22 cellular contexts compared by ENCODE assay signal in the genomic region with DNA sequence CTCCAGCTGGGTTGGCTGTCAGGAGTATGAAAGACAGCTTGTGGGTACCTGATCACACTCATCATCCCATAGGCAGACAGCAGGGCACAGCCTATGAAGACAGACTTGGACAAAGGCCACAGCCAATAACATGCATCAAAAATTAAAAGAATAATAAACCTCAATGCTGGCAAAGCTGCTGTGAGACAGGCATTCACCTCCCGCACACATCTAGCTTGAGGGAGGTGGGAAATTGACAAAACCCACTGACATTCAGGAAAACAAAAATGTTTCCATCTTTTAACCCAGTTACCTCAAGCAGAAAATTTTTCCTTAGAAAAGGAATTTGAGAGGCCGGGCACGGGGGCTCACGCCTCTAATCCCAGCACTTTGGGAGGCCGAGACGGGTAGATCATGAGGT. TPM values are rescaled to one million over a fixed set of nuclear protein-coding genes. Genes with fewer than 3 reads are reported as not detected.
DNase-seq lines count a peak whose midpoint lies in the region; ATAC-seq, FAIRE-seq and TF ChIP-seq lines count a peak whose summit lies in the region.
"Had no signal": no experiment of that assay in that cellular context is flagged by ENCODE, and none has a peak within 500 bp of the region (broad histone marks: within the 10 kb centered on the region; RNA-seq: fewer than 3 reads in every experiment).

No MANE protein-coding gene starts in this region.

- H3K4ac ChIP-seq in H1 (replicated peaks; ENCODE audit: insufficient read length, low read depth, low read length), result peak overlapping the region; percentile 53

- CTCF ChIA-PET in SK-N-SH (lab: Yijun Ruan, JAX), result interaction anchor here (3.3 kb wide), 1 partner anchor 65 kb away, joined by 17 read pairs; a partner anchor contains a TSS
- CTCF ChIA-PET in H1 (lab: Charles Lee; ENCODE audit: partially characterized antibody), result interaction anchor here (0.9 to 1.9 kb wide), 4 partner anchors 10 to 76 kb away, joined by 3 to 7 read pairs (median 5); no protein-coding TSS in a partner anchor

- H3K4me2 ChIP-seq in SK-N-SH (no peak overlapping the region), H1 (ENCODE audit: insufficient read depth in 1 of 2, low read depth in 2 of 2, low read length in 2 of 2) (no peak overlapping the region)
- H3K4me2 ChIP-seq: A549 had no signal

- no peak overlapping the region for H4K91ac ChIP-seq in H1 (replicated peaks; ENCODE audit: insufficient read length, low read length)

- H2AK5ac ChIP-seq in H1 (ENCODE audit: low read depth, low read length), result no peak overlapping the region

- peak overlapping the region; percentile 22 for H2BK120ac ChIP-seq in H1 (replicated peaks; ENCODE audit: low read depth, low read length)

- H2AFZ ChIP-seq in SK-N-SH (ENCODE audit: low read depth) (no peak overlapping the region), H1 (ENCODE audit: low read length) (no peak overlapping the region)
- H2AFZ ChIP-seq: GM23248 had no signal

- H3K9ac ChIP-seq in SK-N-SH (no peak overlapping the region), H1 (replicated peaks in 1 of 4; ENCODE audit: extremely low read depth in 1 of 4, low read depth in 3 of 4, low read length in 3 of 4) (no peak overlapping the region)
- H3K9ac ChIP-seq: GM23248 had no signal

- H2BK15ac ChIP-seq in H1 (ENCODE audit: low read length), result no peak overlapping the region

- no peaks in the 10 kb centered on the region for H3K79me1 ChIP-seq in H1 (ENCODE audit: low read depth, low read length)

- H3K36me3 ChIP-seq in SK-N-SH (replicated peaks in 1 of 2; ENCODE audit: control insufficient read depth in 1 of 2, insufficient read depth in 2 of 2, low read length in 1 of 2) (no peaks in the 10 kb centered on the region), H1 (ENCODE audit: control insufficient read depth in 2 of 4, insufficient read depth in 4 of 4, low read length in 3 of 4) (no peaks in the 10 kb centered on the region)

- H3K27ac ChIP-seq in SK-N-SH (ENCODE audit: low read depth in 2 of 2, low read length in 1 of 2) (no peak overlapping the region), H1 (ENCODE audit: low read depth, low read length) (no peak overlapping the region)
- H3K27ac ChIP-seq: A549, GM23248 had no signal

- no peaks in the 10 kb centered on the region for H3K9me3 ChIP-seq in SK-N-SH
- no peaks in the 10 kb centered on the region for H3K9me3 ChIP-seq in H1 (ENCODE audit: insufficient read depth in 2 of 2, low read depth in 1 of 2, low read length in 1 of 2)
- H3K9me3 ChIP-seq: A549 had no signal

- H3K9me3 Mint-ChIP-seq in stimulated activated effector memory CD8-positive, alpha-beta T cell treated with anti-CD3 and anti-CD28 coated beads, Interleukin-12 subunit alpha, Interleukin-12 subunit beta, amount 100 ng/mL, for 72 hours, result no peaks in the 10 kb centered on the region
- H3K9me3 Mint-ChIP-seq in effector memory CD8-positive, alpha-beta T cell, result no peaks in the 10 kb centered on the region
- H3K9me3 Mint-ChIP-seq: CD4-positive, alpha-beta memory T cell; H9 had no signal

- TF ChIP-seq CTCF in SK-N-SH (IDR thresholded peaks at IDR 0.05) (no peak), H1 (IDR thresholded peaks at IDR 0.05; ENCODE audit: control extremely low read depth in 1 of 3, insufficient read depth in 1 of 3, low read depth in 1 of 3, low read length in 3 of 3) (no peak)

- no peak for DNase-seq in SK-N-SH
- DNase-seq in NCI-H2171 treated with DMSO at 0.1 percent for 48 hours (lab: John Stamatoyannopoulos, UW), result peak; percentile 79
- no peak for DNase-seq in H1 (ENCODE audit: low read depth in 1 of 2, low spot score in 2 of 2)
- DNase-seq in stimulated activated effector memory CD8-positive, alpha-beta T cell treated with anti-CD3 and anti-CD28 coated beads, Interleukin-12 subunit alpha, Interleukin-12 subunit beta, amount 100 ng/mL, for 72 hours (ENCODE audit: low spot score in 2 of 2), result no peak
- no peak for DNase-seq in effector memory CD8-positive, alpha-beta T cell
- DNase-seq in AG08396 (ENCODE audit: low spot score), result no peak
- DNase-seq: 8988T; ACHN; C1 segment of cervical spinal cord; Calu3; CD4-positive, alpha-beta memory T cell; COR-L47; DMS79; EL; GDM1; GM23248; H9 had no signal

- no peak overlapping the region for H3K14ac ChIP-seq in H1 (ENCODE audit: insufficient read length)

- TF ChIP-seq POLR2A in H1 (IDR thresholded peaks at IDR 0.05; ENCODE audit: control extremely low read depth in 1 of 2, low read depth in 2 of 2, low read length in 2 of 2), result no peak

- TF ChIP-seq EP300 in SK-N-SH (IDR thresholded peaks at IDR 0.05; ENCODE audit: borderline replicate concordance in 1 of 2, low read depth in 1 of 2, low read length in 1 of 2) (no peak), H1 (IDR thresholded peaks at IDR 0.05; ENCODE audit: borderline replicate concordance in 1 of 2, low read depth in 2 of 2, low read length in 2 of 2) (no peak)

- H4K5ac ChIP-seq in H1 (ENCODE audit: insufficient read length, low read depth, low read length), result no peak overlapping the region

- H3K9me2 ChIP-seq in SK-N-SH, result no peaks in the 10 kb centered on the region

- no peak for TF ChIP-seq RAD21 in SK-N-SH (IDR thresholded peaks at IDR 0.05; ENCODE audit: low read length)
- TF ChIP-seq RAD21 in H1 (IDR thresholded peaks at IDR 0.05 in 1 of 2, conservative IDR thresholded peaks at IDR 0.05 in 1 of 2; ENCODE audit: low read depth in 2 of 2, low read length in 2 of 2), result no peak

- POLR2A ChIA-PET in SK-N-SH (lab: Yijun Ruan, JAX) (no interaction called here), H1 (lab: Charles Lee; ENCODE audit: partially characterized antibody) (interaction anchor here (1.0 kb wide), 1 partner anchor 32 kb away, joined by 3 read pairs; no protein-coding TSS in a partner anchor)

- H3K27me3 Mint-ChIP-seq in effector memory CD8-positive, alpha-beta T cell, result no peaks in the 10 kb centered on the region
- H3K27me3 Mint-ChIP-seq: CD4-positive, alpha-beta memory T cell had no signal

- H3F3A ChIP-seq in SK-N-SH (replicated peaks; ENCODE audit: insufficient read depth), result no peaks in the 10 kb centered on the region

- H4K8ac ChIP-seq in H1 (ENCODE audit: extremely low read depth, insufficient read depth, low read length), result no peak overlapping the region

- no peaks in the 10 kb centered on the region for H4K20me1 ChIP-seq in SK-N-SH (ENCODE audit: insufficient read depth)
- no peaks in the 10 kb centered on the region for H4K20me1 ChIP-seq in H1 (replicated peaks in 1 of 2; ENCODE audit: control insufficient read depth in 1 of 2, insufficient read depth in 2 of 2, low read length in 2 of 2)

- H3K56ac ChIP-seq in H1 (replicated peaks; ENCODE audit: insufficient read length, low read depth, low read length), result no peak overlapping the region

- ATAC-seq in SK-N-SH treated with all-trans-retinoic acid at 6 μM for 48 hours, result no peak
- ATAC-seq in stimulated activated effector memory CD8-positive, alpha-beta T cell treated with anti-CD3 and anti-CD28 coated beads, Interleukin-12 subunit alpha, Interleukin-12 subunit beta, amount 100 ng/mL, for 72 hours, result no peak
- no peak for ATAC-seq in effector memory CD8-positive, alpha-beta T cell (replicated peaks)
- ATAC-seq: A549, GM12878, HCT116 had no signal

- H3K4me1 Mint-ChIP-seq in stimulated activated effector memory CD8-positive, alpha-beta T cell treated with anti-CD3 and anti-CD28 coated beads, Interleukin-12 subunit alpha, Interleukin-12 subunit beta, amount 100 ng/mL, for 72 hours, result peaks cover 15% of the 10 kb centered on the region
- H3K4me1 Mint-ChIP-seq in effector memory CD8-positive, alpha-beta T cell (ENCODE audit: low read depth in 2 of 2), result peaks cover 9 to 11% of the 10 kb centered on the region in 2 donors

- H3K23ac ChIP-seq in H1 (ENCODE audit: insufficient read length), result no peak overlapping the region

- H2BK20ac ChIP-seq in H1 (ENCODE audit: low read length), result no peak overlapping the region

- no peaks in the 10 kb centered on the region for H3K23me2 ChIP-seq in H1 (ENCODE audit: low read depth, low read length)

- WGBS in SK-N-SH (ENCODE audit: low lambda C conversion rate), result 95% methylated on average over 6 of the region's 6 CpGs
- WGBS in H1 (ENCODE audit: extremely low coverage in 1 of 2, insufficient coverage in 1 of 2, insufficient read length in 1 of 2, insufficient replicate concordance in 2 of 2, low coverage in 1 of 2, low lambda C conversion rate in 2 of 2, missing lambda C conversion rate in 1 of 2), 2 experiments, result 93% methylated on average over 6 of the region's 6 CpGs; no CpG with 5 or more reads in 1 of the 2 experiments

- H3K36me3 Mint-ChIP-seq in stimulated activated effector memory CD8-positive, alpha-beta T cell treated with anti-CD3 and anti-CD28 coated beads, Interleukin-12 subunit alpha, Interleukin-12 subunit beta, amount 100 ng/mL, for 72 hours, result peaks cover 98% of the 10 kb centered on the region
- H3K36me3 Mint-ChIP-seq in effector memory CD8-positive, alpha-beta T cell (ENCODE audit: insufficient read depth), result peaks cover 74% of the 10 kb centered on the region

- no peak overlapping the region for H2BK12ac ChIP-seq in H1 (ENCODE audit: low read depth, low read length)

- no peak overlapping the region for H3K18ac ChIP-seq in H1 (ENCODE audit: extremely low read depth, low read length)

- no peak overlapping the region for H2BK5ac ChIP-seq in H1 (ENCODE audit: low read depth, low read length)

- H3K4me3 ChIP-seq in SK-N-SH (ENCODE audit: low read depth in 2 of 2, low read length in 1 of 2) (no peak overlapping the region), H1 (ENCODE audit: extremely low read depth in 1 of 4, insufficient read depth in 2 of 4, low read depth in 3 of 4, low read length in 4 of 4) (no peak overlapping the region)
- H3K4me3 ChIP-seq: A549, GM12878, GM23248 had no signal

- H3K79me2 ChIP-seq in SK-N-SH (ENCODE audit: insufficient read depth) (no peaks in the 10 kb centered on the region), H1 (ENCODE audit: control insufficient read depth in 1 of 2, insufficient read depth in 2 of 2, low read length in 2 of 2) (no peaks in the 10 kb centered on the region)

- H3K27me3 ChIP-seq in SK-N-SH (ENCODE audit: insufficient read depth) (no peaks in the 10 kb centered on the region), H1 (replicated peaks in 1 of 4; ENCODE audit: control insufficient read depth in 3 of 4, extremely low read depth in 1 of 4, insufficient read depth in 3 of 4, low read length in 3 of 4) (no peaks in the 10 kb centered on the region)

- H3K4me3 Mint-ChIP-seq in stimulated activated effector memory CD8-positive, alpha-beta T cell treated with anti-CD3 and anti-CD28 coated beads, Interleukin-12 subunit alpha, Interleukin-12 subunit beta, amount 100 ng/mL, for 72 hours, result no peak overlapping the region
- no peak overlapping the region for H3K4me3 Mint-ChIP-seq in effector memory CD8-positive, alpha-beta T cell
- H3K4me3 Mint-ChIP-seq: CD4-positive, alpha-beta memory T cell; H9 had no signal

- peak overlapping the region; percentile 32 for H3K27ac Mint-ChIP-seq in stimulated activated effector memory CD8-positive, alpha-beta T cell treated with anti-CD3 and anti-CD28 coated beads, Interleukin-12 subunit alpha, Interleukin-12 subunit beta, amount 100 ng/mL, for 72 hours
- no peak overlapping the region for H3K27ac Mint-ChIP-seq in effector memory CD8-positive, alpha-beta T cell
- H3K27ac Mint-ChIP-seq: H9 had no signal

- H3K4me1 ChIP-seq in SK-N-SH (ENCODE audit: control insufficient read depth in 1 of 2, insufficient read depth in 2 of 2, low read depth in 1 of 2, low read length in 1 of 2) (no peaks in the 10 kb centered on the region), H1 (replicated peaks in 1 of 4; ENCODE audit: control insufficient read depth in 3 of 4, insufficient read depth in 4 of 4, low read length in 3 of 4) (no peaks in the 10 kb centered on the region)
- H3K4me1 ChIP-seq: A549 had no signal

- FAIRE-seq in H1 (lab: Jason Lieb, UNC), result no peak
- FAIRE-seq: A549, GM12878, GM19239 had no signal

RNA-seq across cellular contexts. Expression of a gene that starts 14.4 kb away (rescaled TPM):
- 0.02 TPM in 1 of 2 replicates, not detected in the other for polyA plus RNA-seq in SK-N-SH (2012; rRNA removed)
- polyA plus RNA-seq in SK-N-SH (2012; cell fraction: cytosol; rRNA removed), result 0.05 TPM in 1 of 2 replicates, not detected in the other
- not detected in 2 replicates for polyA plus RNA-seq in SK-N-SH (2012; cell fraction: nucleus; rRNA removed)
- not detected in 2 replicates for total RNA-seq in H1 (2021; fragmentation: NEBNext Ultra II Directional; extraction: Animal tissue kit (Norgen Biotek cat#: 25700))
- polyA plus RNA-seq in H1 (2011; rRNA removed), result 0.03 and 0.06 TPM in 2 replicates
- polyA plus RNA-seq in H1 (2011; cell fraction: cytosol; rRNA removed), result not detected
- not detected for polyA plus RNA-seq in H1 (2011; cell fraction: nucleus; rRNA removed)
- polyA plus RNA-seq in H1 (2012, experiment 1 of 2), result not detected in 4 replicates
- not detected for polyA plus RNA-seq in H1 (2012, experiment 2 of 2)
- polyA plus RNA-seq in H1 (2013, experiment 1 of 2), result not detected
- polyA plus RNA-seq in H1 (2013, experiment 2 of 2), result not detected
- polyA minus RNA-seq in H1 (2011; rRNA and poly(A)+ RNA removed), result not detected in 2 replicates
- polyA minus RNA-seq in H1 (2011; cell fraction: cytosol; rRNA and poly(A)+ RNA removed), result not detected
- polyA minus RNA-seq in H1 (2011; cell fraction: nucleus; rRNA and poly(A)+ RNA removed), result not detected
- total RNA-seq: Calu3, GM23248, H9 had no signal
- polyA plus RNA-seq: A549, GM23248 had no signal

RNA-seq across cellular contexts. Expression of a gene that starts 25.2 kb away (rescaled TPM):
- polyA plus RNA-seq in SK-N-SH (2012; rRNA removed) (3.1 and 4.5 TPM in 2 replicates), H1 (2011; rRNA removed) (3.4 and 5.5 TPM in 2 replicates)
- 1.9 and 3.1 TPM in 2 replicates for polyA plus RNA-seq in SK-N-SH (2012; cell fraction: cytosol; rRNA removed)
- polyA plus RNA-seq in SK-N-SH (2012; cell fraction: nucleus; rRNA removed), result 12.8 and 17.8 TPM in 2 replicates
- total RNA-seq in H1 (2021; fragmentation: NEBNext Ultra II Directional; extraction: Animal tissue kit (Norgen Biotek cat#: 25700)), result 9.0 TPM in 2 replicates
- 1.5 TPM for polyA plus RNA-seq in H1 (2011; cell fraction: cytosol; rRNA removed)
- polyA plus RNA-seq in H1 (2011; cell fraction: nucleus; rRNA removed), result 7.7 TPM
- polyA plus RNA-seq in H1 (2012, experiment 1 of 2), result 3.2 to 5.5 TPM (median 4.8 TPM) in 4 replicates
- 3.0 TPM for polyA plus RNA-seq in H1 (2012, experiment 2 of 2)
- 3.4 TPM for polyA plus RNA-seq in H1 (2013, experiment 1 of 2)
- 3.1 TPM for polyA plus RNA-seq in H1 (2013, experiment 2 of 2)
- 4.8 and 5.0 TPM in 2 replicates for polyA minus RNA-seq in H1 (2011; rRNA and poly(A)+ RNA removed)
- polyA minus RNA-seq in H1 (2011; cell fraction: cytosol; rRNA and poly(A)+ RNA removed), result 6.1 TPM
- 7.4 TPM for polyA minus RNA-seq in H1 (2011; cell fraction: nucleus; rRNA and poly(A)+ RNA removed)
